In genomic region chr20:49915118-49915379, GRCh38 we compare ENCODE assay signal across 8 cellular contexts. TPM values are rescaled to one million over a fixed set of nuclear protein-coding genes. Genes with fewer than 3 reads are reported as not detected.
DNase-seq lines count a peak whose midpoint lies in the region; ATAC-seq, FAIRE-seq and TF ChIP-seq lines count a peak whose summit lies in the region.

No MANE protein-coding gene starts in this region.

- TF ChIP-seq EP300 in upper lobe of left lung (IDR thresholded peaks at IDR 0.05), result no peak

- intact Hi-C loops in right lobe of liver (cut with DNase I), result no loop called here

- no peak for TF ChIP-seq CTCF in astrocyte of the spinal cord (IDR thresholded peaks at IDR 0.05; ENCODE audit: low read depth, low read length)
- TF ChIP-seq CTCF in right lobe of liver (IDR thresholded peaks at IDR 0.05), result no peak
- TF ChIP-seq CTCF in upper lobe of left lung (IDR thresholded peaks at IDR 0.05), result no peak

- no peak for FAIRE-seq in frontal cortex (lab: Jason Lieb, UNC)

- TF ChIP-seq POLR2A in right lobe of liver (IDR thresholded peaks at IDR 0.05) (no peak), upper lobe of left lung (IDR thresholded peaks at IDR 0.05) (no peak)

- DNase-seq in astrocyte of the spinal cord (ENCODE audit: low read depth, low spot score) (no peak), right lobe of liver (no peak), upper lobe of left lung (no peak), frontal cortex (ENCODE audit: low spot score in 2 of 2) (no peak), HuH-7 (ENCODE audit: low spot score) (no peak), NCI-H226 (no peak)

- peak; percentile 34 for ATAC-seq in GM18517 (IDR thresholded peaks at IDR 0.05; ENCODE audit: unreplicated experiment)
- ATAC-seq in HG03095 (IDR thresholded peaks at IDR 0.05; ENCODE audit: unreplicated experiment), result peak; percentile 2
- ATAC-seq in right lobe of liver, result peak in 1 of 4 donors; percentile 2
- ATAC-seq in upper lobe of left lung (ENCODE audit: low FRiP score in 2 of 2), result no peak

- H3K9me3 ChIP-seq in right lobe of liver (no peaks in the 10 kb centered on the region), upper lobe of left lung (no peaks in the 10 kb centered on the region)

- in situ Hi-C loops in astrocyte of the spinal cord (cut with HindIII; ENCODE audit: low sequenced_read_pairs), result no loop called here

- H3K4me1 ChIP-seq in right lobe of liver (peaks cover 0 to 35% (median 0%) of the 10 kb centered on the region in 4 donors), upper lobe of left lung (peaks cover 23 to 43% (median 36%) of the 10 kb centered on the region in 4 donors)

- H3K36me3 ChIP-seq in right lobe of liver (no peaks in the 10 kb centered on the region), upper lobe of left lung (peaks cover 0 to 4% (median under 1%) of the 10 kb centered on the region in 4 donors)

- no CpG with 5 or more reads among the region's 23 CpGs for WGBS in right lobe of liver (ENCODE audit: insufficient coverage, low coverage, low lambda C conversion rate, missing lambda C conversion rate)
- WGBS in upper lobe of left lung, 2 donors, result 0% methylated on average over 4 of the region's 23 CpGs; no CpG with 5 or more reads in 1 of the 2 donors

- H3K27ac ChIP-seq in right lobe of liver (peak overlapping the region; percentile 97 to 100 (median 99)), upper lobe of left lung (peak overlapping the region; percentile 96 to 99 (median 98))

- H3K4me3 ChIP-seq in astrocyte of the spinal cord (ENCODE audit: low read depth, low read length) (peak overlapping the region; percentile 84), right lobe of liver (peak overlapping the region; percentile 92 to 100 (median 99)), upper lobe of left lung (peak overlapping the region; percentile 78 to 95 (median 84))

- H3K27me3 ChIP-seq in right lobe of liver (no peaks in the 10 kb centered on the region), upper lobe of left lung (no peaks in the 10 kb centered on the region)

RNA-seq across cellular contexts. Expression of gene SPATA2, which starts 0.3 kb away (rescaled TPM):
- total RNA-seq in right lobe of liver, result 1 to 10 TPM; 1.9 to 3.6 (median 2.9) TPM
- total RNA-seq in upper lobe of left lung, result 1 to 10 TPM; 5.1 to 9.4 (median 6.4) TPM
- 2.0 TPM for total RNA-seq in frontal cortex

RNA-seq across cellular contexts. Expression of gene RNF114, which starts 21.1 kb away (rescaled TPM):
- total RNA-seq in right lobe of liver, result 100 to 1,000 TPM in 1 of 6 experiments, 10 to 100 TPM in 5; 38.6 to 113 (median 44.9) TPM
- total RNA-seq in upper lobe of left lung, result 100 to 1,000 TPM in 4 of 6 donors, 10 to 100 TPM in 2; 72.4 to 248 (median 173) TPM
- total RNA-seq in frontal cortex, result 31.0 TPM

Comparison
In these comparisons a context has a peak if more than half of its experiments do, and no peak if none do; other contexts are left out.
1. ATAC-seq: peak in GM18517 (single experiment) and HG03095 (single experiment); none in upper lobe of left lung (0 of 2).
2. Peak in every context shown above with its lines, with median percentiles within 50 percentile points of each other: H3K4me3 ChIP-seq.